In genomic region chr18:56200381-56200831, GRCh38 we compare ENCODE assay signal across 13 cellular contexts.
DNase-seq lines count a peak whose midpoint lies in the region; ATAC-seq and TF ChIP-seq lines count a peak whose summit lies in the region.
"Had no signal": no experiment of that assay in that cellular context is flagged by ENCODE, and none has a peak within 500 bp of the region (broad histone marks: within the 10 kb centered on the region; RNA-seq: fewer than 3 reads in every experiment).

No MANE protein-coding gene starts in this region.

- no peak overlapping the region for H3K27ac Mint-ChIP-seq in CD8-positive, alpha-beta memory T cell

- H3K9me3 Mint-ChIP-seq in CD8-positive, alpha-beta memory T cell: peaks cover 0 to 7% (median 2%) of the 10 kb centered on the region in 5 donors

- H3K4me3 ChIP-seq in SJSA1: no peak overlapping the region
- no peak overlapping the region for H3K4me3 ChIP-seq in fibroblast of pulmonary artery (replicated peaks; ENCODE audit: low read depth, low read length)
- no peak overlapping the region for H3K4me3 ChIP-seq in gastrocnemius medialis
- H3K4me3 ChIP-seq in transverse colon: no peak overlapping the region
- H3K4me3 ChIP-seq in effector memory CD4-positive, alpha-beta T cell (ENCODE audit: insufficient read depth, low read depth, low read length, poor library complexity, severe bottlenecking): no peak overlapping the region
- no peak overlapping the region for H3K4me3 ChIP-seq in CD8-positive, alpha-beta memory T cell (ENCODE audit: low read length)
- H3K4me3 ChIP-seq: SK-N-MC had no signal

- H3K4me1 ChIP-seq in SJSA1 (replicated peaks) (peaks cover 47% of the 10 kb centered on the region), gastrocnemius medialis (peaks cover 0 to 8% of the 10 kb centered on the region in 2 donors), transverse colon (no peaks in the 10 kb centered on the region)
- no peaks in the 10 kb centered on the region for H3K4me1 ChIP-seq in effector memory CD4-positive, alpha-beta T cell (ENCODE audit: control insufficient read depth, insufficient read depth, low read length, poor library complexity, severe bottlenecking)
- no peaks in the 10 kb centered on the region for H3K4me1 ChIP-seq in CD8-positive, alpha-beta memory T cell (ENCODE audit: insufficient read depth, low read length)

- no peak for TF ChIP-seq EP300 in transverse colon (IDR thresholded peaks at IDR 0.05; ENCODE audit: low read depth)

- no peaks in the 10 kb centered on the region for H3K27me3 Mint-ChIP-seq in CD8-positive, alpha-beta memory T cell

- H3K36me3 Mint-ChIP-seq in CD8-positive, alpha-beta memory T cell: no peaks in the 10 kb centered on the region

- CTCF ChIA-PET in CD8-positive, alpha-beta memory T cell (lab: Charles Lee): no interaction called here

- TF ChIP-seq CTCF in fibroblast of pulmonary artery (IDR thresholded peaks at IDR 0.05; ENCODE audit: low read length, missing control alignments) (no peak), gastrocnemius medialis (IDR thresholded peaks at IDR 0.05 in 4 of 5, conservative IDR thresholded peaks at IDR 0.05 in 1 of 5) (no peak), transverse colon (IDR thresholded peaks at IDR 0.05) (no peak)

- in situ Hi-C loops in gastrocnemius medialis (cut with MboI; ENCODE audit: low sequenced_read_pairs in 4 of 4) (no loop called here), transverse colon (cut with MboI; ENCODE audit: low pct_ligation_motif_present in 1 of 4, low pct_unique_long_range_greater_than_20kb in 1 of 4, low sequenced_read_pairs in 3 of 4) (loop anchor here in 1 of 4 donors (25.0 kb wide), 1 partner anchor 88 kb away; no protein-coding TSS in a partner anchor)

- POLR2A ChIA-PET in CD8-positive, alpha-beta memory T cell (lab: Charles Lee): no interaction called here

- TF ChIP-seq POLR2A in gastrocnemius medialis (IDR thresholded peaks at IDR 0.05) (no peak), transverse colon (IDR thresholded peaks at IDR 0.05) (no peak)

- 69 to 85% methylated on average over 1 of the region's 1 CpG for WGBS in transverse colon (ENCODE audit: low coverage in 1 of 2), 2 donors

- H3K27me3 ChIP-seq in SJSA1 (replicated peaks): no peaks in the 10 kb centered on the region
- no peaks in the 10 kb centered on the region for H3K27me3 ChIP-seq in gastrocnemius medialis
- H3K27me3 ChIP-seq in transverse colon: no peaks in the 10 kb centered on the region
- H3K27me3 ChIP-seq in effector memory CD4-positive, alpha-beta T cell (replicated peaks; ENCODE audit: control insufficient read depth, insufficient read depth, low read length, poor library complexity, severe bottlenecking): no peaks in the 10 kb centered on the region
- H3K27me3 ChIP-seq in CD8-positive, alpha-beta memory T cell (ENCODE audit: insufficient read depth, low read length, poor library complexity, severe bottlenecking): no peaks in the 10 kb centered on the region

- H3K9me3 ChIP-seq in SJSA1 (replicated peaks): no peaks in the 10 kb centered on the region; the same call in 1 of the 2 replicates
- no peaks in the 10 kb centered on the region for H3K9me3 ChIP-seq in gastrocnemius medialis
- no peaks in the 10 kb centered on the region for H3K9me3 ChIP-seq in transverse colon
- no peaks in the 10 kb centered on the region for H3K9me3 ChIP-seq in effector memory CD4-positive, alpha-beta T cell (ENCODE audit: control insufficient read depth, low read length)
- H3K9me3 ChIP-seq in CD8-positive, alpha-beta memory T cell (ENCODE audit: low read length): no peaks in the 10 kb centered on the region

- H3K4me3 Mint-ChIP-seq in CD8-positive, alpha-beta memory T cell: no peak overlapping the region

- intact Hi-C loops in gastrocnemius medialis (cut with DNase I; ENCODE audit: low total_unique reads) (no loop called here), transverse colon (cut with DNase I; ENCODE audit: low total_unique reads) (no loop called here)

- H3K36me3 ChIP-seq in SJSA1 (no peaks in the 10 kb centered on the region), gastrocnemius medialis (no peaks in the 10 kb centered on the region), transverse colon (no peaks in the 10 kb centered on the region)
- H3K36me3 ChIP-seq in effector memory CD4-positive, alpha-beta T cell (ENCODE audit: control insufficient read depth, insufficient read depth, low read length): no peaks in the 10 kb centered on the region
- H3K36me3 ChIP-seq in CD8-positive, alpha-beta memory T cell (ENCODE audit: insufficient read depth, low read length): no peaks in the 10 kb centered on the region

- peak overlapping the region; percentile 84 for H3K27ac ChIP-seq in SJSA1
- H3K27ac ChIP-seq in gastrocnemius medialis: peak overlapping the region in 3 of 4 donors; percentile 53 to 66 (median 60)
- peak overlapping the region in 2 of 4 donors; percentile 1 to 14 for H3K27ac ChIP-seq in transverse colon
- H3K27ac ChIP-seq in effector memory CD4-positive, alpha-beta T cell (ENCODE audit: insufficient read depth, low read length, poor library complexity, severe bottlenecking): no peak overlapping the region
- H3K27ac ChIP-seq in CD8-positive, alpha-beta memory T cell (ENCODE audit: low read depth, low read length): no peak overlapping the region
- H3K27ac ChIP-seq: SK-N-MC had no signal

- DNase-seq in GM04504 (ENCODE audit: low read depth) (peak; percentile 29), SJSA1 (ENCODE audit: low read depth in 1 of 2, low spot score in 2 of 2) (peak; percentile 69 to 92), fibroblast of pulmonary artery (ENCODE audit: low read depth) (peak; percentile 68), gastrocnemius medialis (no peak), transverse colon (no peak)
- no peak for DNase-seq in effector memory CD4-positive, alpha-beta T cell
- no peak for DNase-seq in CD8-positive, alpha-beta memory T cell
- DNase-seq: activated effector memory CD4-positive, alpha-beta T cell treated with anti-CD3 and anti-CD28 coated beads, Interleukin-2, amount 50 U/mL, for 16 hours; MV-4-11; NCI-H524 treated with DMSO at 0.1 percent for 48 hours; stimulated activated CD4-positive, alpha-beta T cell treated with anti-CD3 and anti-CD28 coated beads, Interleukin-12 subunit alpha, Interleukin-12 subunit beta, amount 100 ng/mL, for 4 hours had no signal

- H3K4me1 Mint-ChIP-seq in CD8-positive, alpha-beta memory T cell: no peaks in the 10 kb centered on the region

- no peak for ATAC-seq in gastrocnemius medialis
- ATAC-seq in GM18520 (IDR thresholded peaks at IDR 0.05; ENCODE audit: unreplicated experiment): no peak

Comparison
In these comparisons a context has a peak if more than half of its experiments do, and no peak if none do; other contexts are left out.
1. DNase-seq: peak in GM04504 (single experiment), SJSA1 (2 of 2) and fibroblast of pulmonary artery (single experiment); none in gastrocnemius medialis (0 of 2), transverse colon (single experiment), effector memory CD4-positive, alpha-beta T cell (0 of 3) and CD8-positive, alpha-beta memory T cell (0 of 5).
2. H3K27ac ChIP-seq: peak in SJSA1 (single experiment) and gastrocnemius medialis (3 of 4); none in effector memory CD4-positive, alpha-beta T cell (single experiment) and CD8-positive, alpha-beta memory T cell (single experiment).